Comparison of ENCODE assay signal across 8 cellular contexts in genomic region chrX:123859828-123860505, GRCh38. TPM values are rescaled to one million over a fixed set of nuclear protein-coding genes. Genes with fewer than 3 reads are reported as not detected.
DNase-seq lines count a peak whose midpoint lies in the region; ATAC-seq and TF ChIP-seq lines count a peak whose summit lies in the region.

Gene XIAP, plus strand, starts transcription at chrX:123860053. Its CDS starts 25,610 bp downstream, at chrX:123885663.

- no peaks in the 10 kb centered on the region for H4K20me1 ChIP-seq in fibroblast of lung (ENCODE audit: control insufficient read depth, extremely low read depth, insufficient read depth, low read length)

- peak; percentile 79 for DNase-seq in DMS114 treated with DMSO at 0.1 percent for 48 hours (lab: John Stamatoyannopoulos, UW; ENCODE audit: unreplicated experiment)
- peak; percentile 88 for DNase-seq in RPMI7951 (ENCODE audit: low read depth)
- DNase-seq in activated T-helper 1 cell treated with anti-CD3 and anti-CD28 coated beads, Interleukin-2, amount 50 U/mL, for 16 hours (ENCODE audit: low read depth in 1 of 2, low spot score in 1 of 2): peak; percentile 23 to 47
- peak; percentile 89 to 90 for DNase-seq in fibroblast of lung (ENCODE audit: low read depth in 2 of 2)
- DNase-seq in naive thymus-derived CD8-positive, alpha-beta T cell: peak; percentile 29 to 78 (median 52)
- peak; percentile 72 for DNase-seq in stimulated activated naive CD4-positive, alpha-beta T cell treated with Interleukin-2 at 50 U/mL for 16 hours (lab: John Stamatoyannopoulos, UW)

- H3K36me3 ChIP-seq in HUES48 (ENCODE audit: control insufficient read depth, insufficient read depth, low read length) (no peaks in the 10 kb centered on the region), fibroblast of lung (ENCODE audit: control insufficient read depth, insufficient read depth, low read length) (no peaks in the 10 kb centered on the region)

- peaks cover 8 to 25% (median 17%) of the 10 kb centered on the region in 4 donors for H3K4me1 Mint-ChIP-seq in naive thymus-derived CD8-positive, alpha-beta T cell

- H3K4me1 ChIP-seq in HUES48 (ENCODE audit: control insufficient read depth, insufficient read depth, low read length) (peaks cover 16% of the 10 kb centered on the region), fibroblast of lung (ENCODE audit: control insufficient read depth, extremely low read depth, insufficient read depth, low read length) (no peaks in the 10 kb centered on the region)

- peak within 1 kb of the TSS; percentile 71 to 98 (median 96) for H3K27ac Mint-ChIP-seq in naive thymus-derived CD8-positive, alpha-beta T cell

- no peaks in the 10 kb centered on the region for H3K9me3 Mint-ChIP-seq in naive thymus-derived CD8-positive, alpha-beta T cell

- H3K36me3 Mint-ChIP-seq in naive thymus-derived CD8-positive, alpha-beta T cell: peaks cover 0 to 3% (median 0%) of the 10 kb centered on the region in 3 donors

- ATAC-seq in GM21390 (IDR thresholded peaks at IDR 0.05; ENCODE audit: unreplicated experiment): peak; percentile 80
- ATAC-seq in naive thymus-derived CD8-positive, alpha-beta T cell: peak; percentile 75 to 81

- H2AFZ ChIP-seq in fibroblast of lung (ENCODE audit: low read length): peak within 1 kb of the TSS; percentile 24

- no peaks in the 10 kb centered on the region for H3K9me3 ChIP-seq in HUES48 (ENCODE audit: control insufficient read depth, insufficient read depth, low read length)
- H3K9me3 ChIP-seq in fibroblast of lung (ENCODE audit: control insufficient read depth, insufficient read depth, low read depth, low read length): no peaks in the 10 kb centered on the region

- H3K27ac ChIP-seq in HUES48 (ENCODE audit: low read depth, low read length) (peak within 1 kb of the TSS; percentile 98), fibroblast of lung (ENCODE audit: insufficient read depth, low read length) (peak within 1 kb of the TSS; percentile 92)

- POLR2A ChIA-PET in naive thymus-derived CD8-positive, alpha-beta T cell (lab: Charles Lee): interaction anchor here (0.6 to 1.0 kb wide), 2 partner anchors 128 to 225 kb away, joined by 5 read pairs; no protein-coding TSS in a partner anchor

- H3K27me3 ChIP-seq in HUES48 (ENCODE audit: control insufficient read depth, insufficient read depth, low read length) (no peaks in the 10 kb centered on the region), fibroblast of lung (ENCODE audit: control insufficient read depth, insufficient read depth, low read length) (no peaks in the 10 kb centered on the region)

- no peak for TF ChIP-seq CTCF in fibroblast of lung (conservative IDR thresholded peaks at IDR 0.05 in 1 of 2, IDR thresholded peaks at IDR 0.05 in 1 of 2; ENCODE audit: low read depth in 1 of 2, low read length in 2 of 2)

- H3K4me2 ChIP-seq in fibroblast of lung (ENCODE audit: extremely low read depth, insufficient read depth, low read length): peak within 1 kb of the TSS; percentile 75

- H3K9ac ChIP-seq in HUES48 (ENCODE audit: low read depth, low read length) (peak within 1 kb of the TSS; percentile 96), fibroblast of lung (ENCODE audit: insufficient read depth, low read length) (peak within 1 kb of the TSS; percentile 90)

- H3K4me3 ChIP-seq in HUES48 (ENCODE audit: low read depth, low read length) (peak within 1 kb of the TSS; percentile 79), fibroblast of lung (replicated peaks in 1 of 4; ENCODE audit: control extremely low read depth in 1 of 4, insufficient read depth in 1 of 4, low read depth in 3 of 4, low read length in 4 of 4) (peak within 1 kb of the TSS; percentile 62 to 94 (median 68))

- no peaks in the 10 kb centered on the region for H3K27me3 Mint-ChIP-seq in naive thymus-derived CD8-positive, alpha-beta T cell

- H3K79me2 ChIP-seq in fibroblast of lung (ENCODE audit: control insufficient read depth, insufficient read depth, low read length): peaks cover 36% of the 10 kb centered on the region

- H3K4me3 Mint-ChIP-seq in naive thymus-derived CD8-positive, alpha-beta T cell: peak within 1 kb of the TSS; percentile 85 to 97 (median 92)

RNA-seq across cellular contexts. Expression of gene XIAP, which starts in this region (rescaled TPM):
- total RNA-seq in RPMI7951 (2014; rRNA removed; shearing (Covaris generic)): 16.1 and 17.8 TPM in 2 replicates
- total RNA-seq in fibroblast of lung: 37.0 and 45.1 TPM in 2 replicates
- 21.5 and 21.8 TPM in 2 replicates for polyA plus RNA-seq in fibroblast of lung
- 16.0 and 18.8 TPM in 2 replicates for polyA plus RNA-seq in fibroblast of lung (2012)
- 5.7 and 6.3 TPM in 2 replicates for polyA minus RNA-seq in fibroblast of lung (ENCODE audit: low replicate concordance)
- total RNA-seq in naive thymus-derived CD8-positive, alpha-beta T cell: 10 to 100 TPM; 46.4 to 47.6 TPM
- 1 to 10 TPM; 7.6 to 8.1 (median 8.0) TPM for polyA plus RNA-seq in naive thymus-derived CD8-positive, alpha-beta T cell

Comparison
In these comparisons a context has a peak if more than half of its experiments do, and no peak if none do; other contexts are left out.
1. Peak in every context shown above with its lines: DNase-seq, ATAC-seq, H3K4me3 ChIP-seq and H3K27ac ChIP-seq.
2. DNase-seq: peak in every context shown above with its lines; median percentile 90 in fibroblast of lung; 88 in RPMI7951; 79 in DMS114 treated with DMSO at 0.1 percent for 48 hours; 72 in stimulated activated naive CD4-positive, alpha-beta T cell treated with Interleukin-2 at 50 U/mL for 16 hours; 52 in naive thymus-derived CD8-positive, alpha-beta T cell; 35 in activated T-helper 1 cell treated with anti-CD3 and anti-CD28 coated beads, Interleukin-2, amount 50 U/mL, for 16 hours.